20 cellular contexts compared by ENCODE assay signal in the genomic region with DNA sequence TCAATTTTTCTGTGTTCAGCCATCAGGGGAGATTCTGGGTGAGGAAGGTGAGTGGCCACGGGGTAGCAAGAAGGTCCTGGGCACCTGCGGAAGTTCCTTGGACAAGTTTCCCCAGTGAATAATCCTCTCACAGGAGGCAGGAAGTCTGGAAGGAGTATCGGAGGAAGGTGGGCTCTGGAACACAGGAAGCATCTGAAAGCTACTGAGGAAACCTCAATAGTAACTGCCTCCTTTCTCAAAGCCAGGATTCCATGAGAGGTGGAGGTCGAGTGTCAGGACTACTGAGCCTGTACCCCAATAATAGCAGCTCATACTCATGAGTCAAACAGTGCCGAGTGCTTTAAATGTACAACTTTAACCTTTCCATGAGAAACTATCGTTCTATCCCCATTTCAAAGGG.
DNase-seq lines count a peak whose midpoint lies in the region; ATAC-seq and TF ChIP-seq lines count a peak whose summit lies in the region.
"Had no signal": no experiment of that assay in that cellular context is flagged by ENCODE, and none has a peak within 500 bp of the region (broad histone marks: within the 10 kb centered on the region; RNA-seq: fewer than 3 reads in every experiment).

No MANE protein-coding gene starts in this region.

- no peak overlapping the region for H3K4me3 Mint-ChIP-seq in activated CD4-positive, alpha-beta T cell treated with anti-CD3 and anti-CD28 coated beads, Interleukin-2, amount 10 ng/mL, durations not matched to agents 24 days and 14 days
- no peak overlapping the region for H3K4me3 Mint-ChIP-seq in activated CD4-positive, alpha-beta T cell treated with anti-CD3 and anti-CD28 coated beads, Interleukin-2, amount 10 ng/mL, durations not matched to agents 7 days and 5 days
- H3K4me3 Mint-ChIP-seq in IgD-negative memory B cell = no peak overlapping the region
- H3K4me3 Mint-ChIP-seq in activated naive CD8-positive, alpha-beta T cell treated with anti-CD3 and anti-CD28 coated beads, Interleukin-2, amount 50 U/mL, for 24 hours = no peak overlapping the region
- no peak overlapping the region for H3K4me3 Mint-ChIP-seq in nephron
- H3K4me3 Mint-ChIP-seq: endodermal cell, memory B cell, neural crest cell had no signal

- POLR2A ChIA-PET in activated CD4-positive, alpha-beta T cell treated with anti-CD3 and anti-CD28 coated beads, Interleukin-2, amount 10 ng/mL, durations not matched to agents 7 days and 5 days (lab: Charles Lee) = no interaction called here

- peaks cover 86% of the 10 kb centered on the region for H3K36me3 Mint-ChIP-seq in activated CD4-positive, alpha-beta T cell treated with anti-CD3 and anti-CD28 coated beads, Interleukin-2, amount 10 ng/mL, durations not matched to agents 24 days and 14 days (ENCODE audit: low read depth)
- peaks cover 94% of the 10 kb centered on the region for H3K36me3 Mint-ChIP-seq in activated CD4-positive, alpha-beta T cell treated with anti-CD3 and anti-CD28 coated beads, Interleukin-2, amount 10 ng/mL, durations not matched to agents 7 days and 5 days (ENCODE audit: low read depth)
- H3K36me3 Mint-ChIP-seq in IgD-negative memory B cell (no peaks in the 10 kb centered on the region), nephron (ENCODE audit: low read depth) (peaks cover 7% of the 10 kb centered on the region)
- peaks cover 89% of the 10 kb centered on the region for H3K36me3 Mint-ChIP-seq in activated naive CD8-positive, alpha-beta T cell treated with anti-CD3 and anti-CD28 coated beads, Interleukin-2, amount 50 U/mL, for 24 hours (ENCODE audit: low read depth)

- CTCF ChIA-PET in activated CD4-positive, alpha-beta T cell treated with anti-CD3 and anti-CD28 coated beads, Interleukin-2, amount 10 ng/mL, durations not matched to agents 7 days and 5 days (lab: Charles Lee) = interaction anchor here (1.0 kb wide), 1 partner anchor 89 kb away, joined by 3 read pairs; no protein-coding TSS in a partner anchor

- intact Hi-C loops in activated CD4-positive, alpha-beta T cell treated with anti-CD3 and anti-CD28 coated beads, Interleukin-2, amount 10 ng/mL, durations not matched to agents 24 days and 14 days (cut with micrococcal nuclease) = loop anchor here (2.0 to 5.0 kb wide), 4 partner anchors 69 to 86 kb away; no protein-coding TSS in a partner anchor

- peaks cover 82% of the 10 kb centered on the region for H3K4me1 Mint-ChIP-seq in activated CD4-positive, alpha-beta T cell treated with anti-CD3 and anti-CD28 coated beads, Interleukin-2, amount 10 ng/mL, durations not matched to agents 24 days and 14 days
- H3K4me1 Mint-ChIP-seq in activated CD4-positive, alpha-beta T cell treated with anti-CD3 and anti-CD28 coated beads, Interleukin-2, amount 10 ng/mL, durations not matched to agents 7 days and 5 days = peaks cover 89% of the 10 kb centered on the region
- H3K4me1 Mint-ChIP-seq in IgD-negative memory B cell (peaks cover 72 to 83% (median 72%) of the 10 kb centered on the region in 3 donors), nephron (peaks cover 66% of the 10 kb centered on the region)
- peaks cover 100% of the 10 kb centered on the region for H3K4me1 Mint-ChIP-seq in activated naive CD8-positive, alpha-beta T cell treated with anti-CD3 and anti-CD28 coated beads, Interleukin-2, amount 50 U/mL, for 24 hours

- no peak for DNase-seq in activated CD4-positive, alpha-beta T cell treated with anti-CD3 and anti-CD28 coated beads, Interleukin-2, amount 10 ng/mL, durations not matched to agents 24 days and 14 days
- no peak for DNase-seq in activated CD4-positive, alpha-beta T cell treated with anti-CD3 and anti-CD28 coated beads, Interleukin-2, amount 10 ng/mL, durations not matched to agents 7 days and 5 days
- DNase-seq in activated naive CD8-positive, alpha-beta T cell treated with anti-CD3 and anti-CD28 coated beads, Interleukin-2, amount 50 U/mL, for 24 hours = no peak
- DNase-seq in NCI-H510A (lab: John Stamatoyannopoulos, UW) = no peak
- no peak for DNase-seq in NCI-H2227 treated with DMSO at 0.1 percent for 48 hours (lab: John Stamatoyannopoulos, UW)
- DNase-seq: activated CD4-positive, alpha-beta T cell treated with anti-CD3 and anti-CD28 coated beads, Interleukin-2, amount 50 U/mL, for 48 hours; C1 segment of cervical spinal cord; DMS79 treated with DMSO at 0.1 percent for 48 hours; endodermal cell; GOT3; hippocampal formation; NCI-H1417 treated with DMSO at 0.1 percent for 48 hours; NCI-H2171; stimulated activated CD4-positive, alpha-beta T cell treated with anti-CD3 and anti-CD28 coated beads, Interleukin-12 subunit alpha, Interleukin-12 subunit beta, amount 100 ng/mL, for 4 hours; transverse colon had no signal

- TF ChIP-seq CTCF in nephron (IDR thresholded peaks at IDR 0.05; ENCODE audit: unreplicated experiment in 3 of 3) = no peak

- peaks cover 4% of the 10 kb centered on the region for H3K9me3 Mint-ChIP-seq in activated CD4-positive, alpha-beta T cell treated with anti-CD3 and anti-CD28 coated beads, Interleukin-2, amount 10 ng/mL, durations not matched to agents 24 days and 14 days
- peaks cover 15% of the 10 kb centered on the region for H3K9me3 Mint-ChIP-seq in activated CD4-positive, alpha-beta T cell treated with anti-CD3 and anti-CD28 coated beads, Interleukin-2, amount 10 ng/mL, durations not matched to agents 7 days and 5 days
- H3K9me3 Mint-ChIP-seq in IgD-negative memory B cell (peaks cover 0 to 5% (median 2%) of the 10 kb centered on the region in 3 donors), nephron (no peaks in the 10 kb centered on the region)
- peaks cover 4% of the 10 kb centered on the region for H3K9me3 Mint-ChIP-seq in activated naive CD8-positive, alpha-beta T cell treated with anti-CD3 and anti-CD28 coated beads, Interleukin-2, amount 50 U/mL, for 24 hours
- H3K9me3 Mint-ChIP-seq: memory B cell had no signal

- no peaks in the 10 kb centered on the region for H3K27me3 Mint-ChIP-seq in activated CD4-positive, alpha-beta T cell treated with anti-CD3 and anti-CD28 coated beads, Interleukin-2, amount 10 ng/mL, durations not matched to agents 24 days and 14 days
- no peaks in the 10 kb centered on the region for H3K27me3 Mint-ChIP-seq in activated CD4-positive, alpha-beta T cell treated with anti-CD3 and anti-CD28 coated beads, Interleukin-2, amount 10 ng/mL, durations not matched to agents 7 days and 5 days
- H3K27me3 Mint-ChIP-seq in IgD-negative memory B cell = peaks cover 12% of the 10 kb centered on the region
- H3K27me3 Mint-ChIP-seq in activated naive CD8-positive, alpha-beta T cell treated with anti-CD3 and anti-CD28 coated beads, Interleukin-2, amount 50 U/mL, for 24 hours = no peaks in the 10 kb centered on the region
- no peaks in the 10 kb centered on the region for H3K27me3 Mint-ChIP-seq in nephron (ENCODE audit: low read depth)

- H3K27ac Mint-ChIP-seq in activated CD4-positive, alpha-beta T cell treated with anti-CD3 and anti-CD28 coated beads, Interleukin-2, amount 10 ng/mL, durations not matched to agents 24 days and 14 days = peak overlapping the region; percentile 79
- H3K27ac Mint-ChIP-seq in activated CD4-positive, alpha-beta T cell treated with anti-CD3 and anti-CD28 coated beads, Interleukin-2, amount 10 ng/mL, durations not matched to agents 7 days and 5 days = no peak overlapping the region
- H3K27ac Mint-ChIP-seq in IgD-negative memory B cell (peak overlapping the region in 2 of 3 donors; percentile 88 to 98), nephron (peak overlapping the region; percentile 10 to 89 (median 79))
- H3K27ac Mint-ChIP-seq in activated naive CD8-positive, alpha-beta T cell treated with anti-CD3 and anti-CD28 coated beads, Interleukin-2, amount 50 U/mL, for 24 hours = peak overlapping the region; percentile 86
- H3K27ac Mint-ChIP-seq: endodermal cell had no signal

- no peak for ATAC-seq in activated naive CD8-positive, alpha-beta T cell treated with anti-CD3 and anti-CD28 coated beads, Interleukin-2, amount 50 U/mL, for 24 hours
- no peak for ATAC-seq in GM19455 (IDR thresholded peaks at IDR 0.05; ENCODE audit: unreplicated experiment)
